6 cellular contexts compared by ENCODE assay signal in genomic region chr10:107019154-107019553, GRCh38.
"Had no signal": no experiment of that assay in that cellular context is flagged by ENCODE, and none has a peak within 500 bp of the region (broad histone marks: within the 10 kb centered on the region; RNA-seq: fewer than 3 reads in every experiment).

No MANE protein-coding gene starts in this region.

- ATAC-seq: HepG2, K562 had no signal

- H3K4me3 ChIP-seq: K562 had no signal

- DNase-seq: IMR-90, KBM-7, KG1 had no signal

- H3K27ac ChIP-seq: HL-60 had no signal
